ENCODE assay signal across 12 cellular contexts in the genomic region with DNA sequence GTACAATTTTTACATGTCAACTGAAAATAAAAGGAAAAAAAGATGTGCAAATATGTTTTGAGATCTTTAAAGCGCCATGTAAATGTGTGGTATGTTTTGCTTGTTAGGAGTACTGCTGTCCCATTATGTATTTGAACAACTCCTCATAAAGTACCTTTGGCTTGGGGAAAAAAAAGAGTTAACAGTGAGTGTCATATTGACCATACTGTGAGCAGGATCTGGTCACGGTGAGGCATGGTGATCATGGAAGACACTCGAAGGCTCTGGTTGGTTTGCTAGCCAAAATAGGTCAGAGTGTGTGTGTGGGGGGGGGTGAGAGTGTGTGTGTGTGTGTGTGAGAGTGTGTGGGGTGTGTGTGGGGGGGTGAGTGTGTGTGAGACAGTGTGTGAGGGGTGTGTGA. TPM values are rescaled to one million over a fixed set of nuclear protein-coding genes. Genes with fewer than 3 reads are reported as not detected.
DNase-seq lines count a peak whose midpoint lies in the region; TF ChIP-seq lines count a peak whose summit lies in the region.
"Had no signal": no experiment of that assay in that cellular context is flagged by ENCODE, and none has a peak within 500 bp of the region (broad histone marks: within the 10 kb centered on the region; RNA-seq: fewer than 3 reads in every experiment).

No MANE protein-coding gene starts in this region.

- no peak for DNase-seq in CD4-positive, alpha-beta memory T cell
- DNase-seq in ELR (ENCODE audit: low read depth) (peak; percentile 53), SW 1271 (lab: John Stamatoyannopoulos, UW) (no peak), G401 (ENCODE audit: low spot score) (no peak), DMS 273 (lab: John Stamatoyannopoulos, UW; ENCODE audit: unreplicated experiment) (no peak)

- H3K4me3 ChIP-seq in CD4-positive, alpha-beta memory T cell (ENCODE audit: low read length in 2 of 2): no peak overlapping the region
- H3K4me3 ChIP-seq in parathyroid adenoma (ENCODE audit: low read depth, low read length): no peak overlapping the region

- no peak for TF ChIP-seq CTCF in parathyroid adenoma (IDR thresholded peaks at IDR 0.05)

- H3K36me3 Mint-ChIP-seq in CD4-positive, alpha-beta memory T cell: no peaks in the 10 kb centered on the region
- no peaks in the 10 kb centered on the region for H3K36me3 Mint-ChIP-seq in dendritic cell treated with granulocyte-macrophage colony-stimulating factor and Interleukin-4, amounts not matched to agents 40 ng/mL and 50 ng/mL, for 4 days (ENCODE audit: low read depth)

- H3K27ac ChIP-seq in CD4-positive, alpha-beta memory T cell (ENCODE audit: low read depth, low read length): no peak overlapping the region
- H3K27ac ChIP-seq in parathyroid adenoma: peak overlapping the region; percentile 96
- H3K27ac ChIP-seq: SK-N-MC had no signal

- peaks cover 17 to 41% (median 28%) of the 10 kb centered on the region in 4 donors for H3K4me1 Mint-ChIP-seq in CD4-positive, alpha-beta memory T cell
- peaks cover 57% of the 10 kb centered on the region for H3K4me1 Mint-ChIP-seq in dendritic cell treated with granulocyte-macrophage colony-stimulating factor and Interleukin-4, amounts not matched to agents 40 ng/mL and 50 ng/mL, for 4 days (ENCODE audit: low read depth)

- CTCF ChIA-PET in CD4-positive, alpha-beta memory T cell (lab: Charles Lee; ENCODE audit: partially characterized antibody): interaction anchor here (0.7 to 6.4 kb wide), 12 partner anchors 12 to 1057 kb away, joined by 3 to 124 read pairs (median 25); a partner anchor contains a TSS

- H3K4me2 ChIP-seq in parathyroid adenoma (ENCODE audit: low read length): no peak overlapping the region

- peak overlapping the region in 4 of 7 donors; percentile 2 to 63 (median 38) for H3K27ac Mint-ChIP-seq in CD4-positive, alpha-beta memory T cell
- peak overlapping the region; percentile 96 for H3K27ac Mint-ChIP-seq in dendritic cell treated with granulocyte-macrophage colony-stimulating factor and Interleukin-4, amounts not matched to agents 40 ng/mL and 50 ng/mL, for 4 days

- peaks cover 5% of the 10 kb centered on the region for H3K79me2 ChIP-seq in parathyroid adenoma

- H3K9me3 Mint-ChIP-seq in CD4-positive, alpha-beta memory T cell: no peaks in the 10 kb centered on the region
- H3K9me3 Mint-ChIP-seq in dendritic cell treated with granulocyte-macrophage colony-stimulating factor and Interleukin-4, amounts not matched to agents 40 ng/mL and 50 ng/mL, for 4 days: no peaks in the 10 kb centered on the region
- H3K9me3 Mint-ChIP-seq: activated naive CD4-positive, alpha-beta T cell treated with anti-CD3 and anti-CD28 coated beads for 36 hours had no signal

- POLR2A ChIA-PET in CD4-positive, alpha-beta memory T cell (lab: Charles Lee; ENCODE audit: partially characterized antibody): interaction anchor here (1.0 to 4.6 kb wide), 5 partner anchors 10 to 487 kb away, joined by 3 to 142 read pairs (median 10); a partner anchor contains a TSS

- peak overlapping the region; percentile 53 for H2AFZ ChIP-seq in parathyroid adenoma

- no peaks in the 10 kb centered on the region for H3K9me3 ChIP-seq in CD4-positive, alpha-beta memory T cell (ENCODE audit: control insufficient read depth in 1 of 2, low read length in 2 of 2)
- H3K9me3 ChIP-seq in parathyroid adenoma (ENCODE audit: control insufficient read depth, low read length): no peaks in the 10 kb centered on the region
- H3K9me3 ChIP-seq: gastrocnemius medialis, Peyer's patch, vagina had no signal

- peaks cover 27% of the 10 kb centered on the region for H3K4me1 ChIP-seq in CD4-positive, alpha-beta memory T cell (ENCODE audit: insufficient read depth, low read length)
- H3K4me1 ChIP-seq in parathyroid adenoma: peaks cover 34% of the 10 kb centered on the region

- H3K9ac ChIP-seq in parathyroid adenoma: no peak overlapping the region

- no peaks in the 10 kb centered on the region for H3K27me3 Mint-ChIP-seq in CD4-positive, alpha-beta memory T cell
- H3K27me3 Mint-ChIP-seq in dendritic cell treated with granulocyte-macrophage colony-stimulating factor and Interleukin-4, amounts not matched to agents 40 ng/mL and 50 ng/mL, for 4 days: no peaks in the 10 kb centered on the region

- H3K27me3 ChIP-seq in CD4-positive, alpha-beta memory T cell (ENCODE audit: insufficient read depth, low read length): no peaks in the 10 kb centered on the region
- no peaks in the 10 kb centered on the region for H3K27me3 ChIP-seq in parathyroid adenoma (ENCODE audit: control insufficient read depth, insufficient read depth, low read length)
- H3K27me3 ChIP-seq: gastrocnemius medialis, Peyer's patch, vagina had no signal

- intact Hi-C loops in CD4-positive, alpha-beta memory T cell (cut with micrococcal nuclease): loop anchor here (10.0 kb wide), 1 partner anchor 330 kb away; no protein-coding TSS in a partner anchor
- intact Hi-C loops in dendritic cell treated with granulocyte-macrophage colony-stimulating factor and Interleukin-4, amounts not matched to agents 40 ng/mL and 50 ng/mL, for 4 days (cut with micrococcal nuclease): no loop called here

- peak overlapping the region in 2 of 8 donors; percentile 18 to 44 for H3K4me3 Mint-ChIP-seq in CD4-positive, alpha-beta memory T cell
- no peak overlapping the region for H3K4me3 Mint-ChIP-seq in dendritic cell treated with granulocyte-macrophage colony-stimulating factor and Interleukin-4, amounts not matched to agents 40 ng/mL and 50 ng/mL, for 4 days

- in situ Hi-C loops in G401 (cut with HindIII; ENCODE audit: low sequenced_read_pairs): no loop called here

- no peaks in the 10 kb centered on the region for H3K36me3 ChIP-seq in CD4-positive, alpha-beta memory T cell (ENCODE audit: insufficient read depth, low read length)
- no peaks in the 10 kb centered on the region for H3K36me3 ChIP-seq in parathyroid adenoma (ENCODE audit: control insufficient read depth, insufficient read depth, low read length)
- H3K36me3 ChIP-seq: gastrocnemius medialis, Peyer's patch, vagina had no signal

RNA-seq across cellular contexts. Expression of a gene that starts 10.1 kb away (rescaled TPM):
- total RNA-seq in CD4-positive, alpha-beta memory T cell: 10 to 100 TPM; 41.6 to 43.4 TPM
- polyA plus RNA-seq in CD4-positive, alpha-beta memory T cell: 10 to 100 TPM; 14.6 to 29.2 TPM
- total RNA-seq in G401 (2014; rRNA removed; shearing (Covaris generic)): 21.5 and 22.3 TPM in 2 replicates

RNA-seq across cellular contexts. Expression of a gene that starts 24.6 kb away (rescaled TPM):
- under 1 TPM in 1 of 2 experiments, not detected in 1; 0.17 TPM for total RNA-seq in CD4-positive, alpha-beta memory T cell
- polyA plus RNA-seq in CD4-positive, alpha-beta memory T cell: under 1 TPM in 1 of 2 donors, not detected in 1; 0.61 TPM
- 8.0 and 13.5 TPM in 2 replicates for total RNA-seq in G401 (2014; rRNA removed; shearing (Covaris generic))
- total RNA-seq: activated naive CD4-positive, alpha-beta T cell treated with anti-CD3 and anti-CD28 coated beads for 36 hours had no signal
